In genomic region chr12:57235012-57235727, GRCh38 we compare ENCODE assay signal across 1 cellular context.
TF ChIP-seq lines count a peak whose summit lies in the region.

No MANE protein-coding gene starts in this region.

TF ChIP-seq in Ishikawa, 13 proteins besides CTCF, POLR2A, EP300 and RAD21 (continued from another document):
- TF ChIP-seq REST (IDR thresholded peaks at IDR 0.05; ENCODE audit: low read depth) (no peak), TCF12 (IDR thresholded peaks at IDR 0.05; ENCODE audit: low read depth) (peak; percentile 87), YY1 (IDR thresholded peaks at IDR 0.05; ENCODE audit: low read depth) (no peak), MAX (IDR thresholded peaks at IDR 0.05) (peak; percentile 86), EGR1 (IDR thresholded peaks at IDR 0.05) (peak; percentile 78; the same call in 1 of the 2 replicates), FOXM1 (IDR thresholded peaks at IDR 0.05; ENCODE audit: borderline replicate concordance, low read depth) (no peak), NFIC (IDR thresholded peaks at IDR 0.05) (peak; percentile 98), CREB1 (IDR thresholded peaks at IDR 0.05; ENCODE audit: low read depth) (peak; percentile 73), USF1 (IDR thresholded peaks at IDR 0.05) (peak; percentile 67; the same call in 1 of the 2 replicates)
TF ChIP-seq in Ishikawa: peak in this region for 7.
